19 cellular contexts compared by ENCODE assay signal in the genomic region with DNA sequence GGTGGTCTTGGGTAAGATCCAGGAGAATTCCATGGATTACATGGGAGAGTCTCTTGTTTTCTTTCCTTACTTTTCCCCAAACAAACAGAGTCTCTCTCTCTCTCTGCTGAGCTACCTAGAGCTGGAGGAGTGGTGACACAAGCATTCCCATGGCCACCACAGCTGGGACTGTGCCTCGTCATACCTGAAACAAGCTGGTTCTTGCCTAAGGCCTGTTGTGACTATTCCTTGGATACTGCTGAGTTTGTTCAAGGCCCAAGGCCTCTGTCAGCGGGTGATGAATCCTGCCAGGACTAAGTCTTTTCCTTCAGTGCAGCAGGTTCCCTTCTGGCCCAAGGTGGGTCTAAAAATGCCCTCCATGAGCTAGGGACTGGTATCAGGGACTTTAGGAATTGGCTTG.
DNase-seq lines count a peak whose midpoint lies in the region; ATAC-seq, FAIRE-seq and TF ChIP-seq lines count a peak whose summit lies in the region.
"Had no signal": no experiment of that assay in that cellular context is flagged by ENCODE, and none has a peak within 500 bp of the region (broad histone marks: within the 10 kb centered on the region; RNA-seq: fewer than 3 reads in every experiment).

No MANE protein-coding gene starts in this region.

- H3K27ac ChIP-seq in RWPE2 (ENCODE audit: poor library complexity, severe bottlenecking) (no peak overlapping the region), smooth muscle cell (ENCODE audit: low read depth) (peak overlapping the region; percentile 61), tibial artery (no peak overlapping the region)

- WGBS in smooth muscle cell (ENCODE audit: low lambda C conversion rate), result 88% methylated on average over 2 of the region's 2 CpGs

- no peak overlapping the region for H3K9ac ChIP-seq in smooth muscle cell (ENCODE audit: low read depth)

- H3K79me2 ChIP-seq in smooth muscle cell (ENCODE audit: low read depth), result no peaks in the 10 kb centered on the region

- H3K36me3 ChIP-seq in RWPE2 (ENCODE audit: low read depth) (no peaks in the 10 kb centered on the region), bronchial epithelial cell (ENCODE audit: control insufficient read depth, insufficient read depth, low read length) (no peaks in the 10 kb centered on the region), smooth muscle cell (ENCODE audit: low read depth) (no peaks in the 10 kb centered on the region), tibial artery (no peaks in the 10 kb centered on the region)
- H3K36me3 ChIP-seq: HAP-1 had no signal

- no peak overlapping the region for H2AFZ ChIP-seq in smooth muscle cell (ENCODE audit: low read depth)

- FAIRE-seq in bronchial epithelial cell (lab: Jason Lieb, UNC) (peak; percentile 79), urothelium cell line (lab: Jason Lieb, UNC) (no peak)
- FAIRE-seq: G401.6, GM12892, H54 had no signal

- no peak overlapping the region for H3K4me2 ChIP-seq in smooth muscle cell

- no peaks in the 10 kb centered on the region for H3K9me3 ChIP-seq in RWPE2 (ENCODE audit: severe bottlenecking)
- H3K9me3 ChIP-seq in smooth muscle cell (replicated peaks; ENCODE audit: low read depth), result no peaks in the 10 kb centered on the region
- H3K9me3 ChIP-seq in tibial artery, result no peaks in the 10 kb centered on the region
- H3K9me3 ChIP-seq: HAP-1 had no signal

- ATAC-seq in RWPE2 (ENCODE audit: low read depth), result peak; percentile 33; the same call in 1 of the 3 replicates
- ATAC-seq in esophagus mucosa, result peak; percentile 81
- no peak for ATAC-seq in HG02763 (IDR thresholded peaks at IDR 0.05; ENCODE audit: unreplicated experiment)

- H3K27me3 ChIP-seq in RWPE2 (ENCODE audit: insufficient read depth, poor library complexity, severe bottlenecking), result no peaks in the 10 kb centered on the region
- no peaks in the 10 kb centered on the region for H3K27me3 ChIP-seq in bronchial epithelial cell (ENCODE audit: control insufficient read depth, insufficient read depth, low read length)
- H3K27me3 ChIP-seq in smooth muscle cell (ENCODE audit: low read depth), result no peaks in the 10 kb centered on the region
- H3K27me3 ChIP-seq in tibial artery, result no peaks in the 10 kb centered on the region

- intact Hi-C loops in tibial artery (cut with DNase I; ENCODE audit: low total_unique reads), result no loop called here

- H3F3A ChIP-seq in smooth muscle cell (ENCODE audit: low read depth), result no peaks in the 10 kb centered on the region

- H3K4me1 ChIP-seq in RWPE2 (ENCODE audit: insufficient read depth, poor library complexity, severe bottlenecking), result no peaks in the 10 kb centered on the region
- no peaks in the 10 kb centered on the region for H3K4me1 ChIP-seq in smooth muscle cell (ENCODE audit: low read depth)
- H3K4me1 ChIP-seq in tibial artery, result no peaks in the 10 kb centered on the region
- H3K4me1 ChIP-seq: HAP-1 had no signal

- no peak for DNase-seq in RWPE2 (ENCODE audit: low spot score)
- DNase-seq in bronchial epithelial cell (ENCODE audit: low read depth), result peak; percentile 80
- no peak for DNase-seq in smooth muscle cell (lab: John Stamatoyannopoulos, UW; ENCODE audit: unreplicated experiment)
- no peak for DNase-seq in tibial artery
- no peak for DNase-seq in urothelium cell line (ENCODE audit: low spot score)
- DNase-seq: C1 segment of cervical spinal cord; Calu3; CD4-positive, alpha-beta memory T cell; COR-L47; DMS53; DMS79 treated with DMSO at 0.1 percent for 48 hours; GOT3; HFFc6 had no signal

- H3K4me3 ChIP-seq in RWPE2 (ENCODE audit: severe bottlenecking) (no peak overlapping the region), bronchial epithelial cell (ENCODE audit: low read depth, low read length) (no peak overlapping the region), smooth muscle cell (no peak overlapping the region), tibial artery (no peak overlapping the region)
- H3K4me3 ChIP-seq: HAP-1 had no signal

- H4K20me1 ChIP-seq in smooth muscle cell (ENCODE audit: low read depth), result no peaks in the 10 kb centered on the region

- TF ChIP-seq CTCF in RWPE2 (IDR thresholded peaks at IDR 0.05; ENCODE audit: poor library complexity, severe bottlenecking) (no peak), bronchial epithelial cell (IDR thresholded peaks at IDR 0.05; ENCODE audit: insufficient read depth, low read length, severe bottlenecking) (no peak), smooth muscle cell (IDR thresholded peaks at IDR 0.05; ENCODE audit: borderline replicate concordance, insufficient read depth, poor library complexity, severe bottlenecking) (no peak), tibial artery (IDR thresholded peaks at IDR 0.05) (no peak)
